23 cellular contexts compared by ENCODE assay signal in genomic region chr1:118575060-118575459, GRCh38.
"Had no signal": no experiment of that assay in that cellular context is flagged by ENCODE, and none has a peak within 500 bp of the region (broad histone marks: within the 10 kb centered on the region; RNA-seq: fewer than 3 reads in every experiment).

No MANE protein-coding gene starts in this region.

- ATAC-seq: foreskin keratinocyte, gastroesophageal sphincter, heart right ventricle, left cardiac atrium, left lung, left ventricle myocardium superior, lower lobe of right lung, mucosa of descending colon had no signal

- H3K4me1 ChIP-seq: esophagus muscularis mucosa, foreskin keratinocyte, gastroesophageal sphincter, heart right ventricle, left lung, lower lobe of right lung had no signal

- H3K27ac ChIP-seq: coronary artery, dorsolateral prefrontal cortex, esophagus muscularis mucosa, foreskin keratinocyte, gastroesophageal sphincter, heart right ventricle, left lung, lower lobe of right lung had no signal

- H3K4me3 ChIP-seq: coronary artery, dorsolateral prefrontal cortex, esophagus muscularis mucosa, gastroesophageal sphincter, heart right ventricle, left lung, lower lobe of right lung, mucosa of descending colon had no signal

- H3K36me3 ChIP-seq: esophagus muscularis mucosa, gastroesophageal sphincter, heart right ventricle, left lung, lower lobe of right lung had no signal

- DNase-seq: dermis blood vessel endothelial cell; dorsolateral prefrontal cortex; effector CD4-positive, alpha-beta T cell; effector memory CD4-positive, alpha-beta T cell; foreskin keratinocyte; head of caudate nucleus; heart right ventricle; hippocampal formation; left cardiac atrium; left lung; left ventricle myocardium superior; lower lobe of right lung; mesenchymal stem cell; mucosa of descending colon; naive B cell had no signal

- FAIRE-seq: colon, endometrium, frontal cortex, islet of Langerhans, keratinocyte had no signal

- H3K27me3 ChIP-seq: dorsolateral prefrontal cortex, esophagus muscularis mucosa, foreskin keratinocyte, gastroesophageal sphincter, heart right ventricle, left lung had no signal
